8 cellular contexts compared by ENCODE assay signal in the genomic region with DNA sequence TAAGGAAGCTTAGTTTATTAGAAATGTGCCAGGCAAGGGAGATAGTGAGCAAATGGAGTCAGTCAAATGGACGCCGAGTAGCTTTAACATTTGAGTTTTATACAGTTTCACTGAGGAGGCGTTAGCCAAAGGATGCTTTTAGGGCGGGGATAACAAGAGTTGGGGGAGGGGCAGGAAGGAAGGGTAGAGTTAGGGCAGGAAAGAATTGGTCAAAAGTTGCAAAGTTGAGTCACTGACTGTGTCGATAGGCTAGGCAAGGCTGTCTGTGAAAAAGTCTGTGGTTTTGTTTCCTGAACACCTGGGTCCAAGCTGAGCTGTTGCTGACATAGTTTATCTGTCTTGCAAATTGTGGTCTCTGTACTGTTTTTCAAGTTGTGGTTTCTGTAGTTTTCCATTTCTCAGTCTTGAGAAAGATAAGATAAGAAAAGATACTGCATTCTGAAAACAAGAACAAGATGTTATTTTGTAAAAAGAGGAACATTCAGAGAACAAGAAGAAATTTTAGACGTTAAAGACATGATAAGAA.
DNase-seq lines count a peak whose midpoint lies in the region; ATAC-seq and TF ChIP-seq lines count a peak whose summit lies in the region.

No MANE protein-coding gene starts in this region.

- peak overlapping the region; percentile 99 for H3K27ac Mint-ChIP-seq in activated T-helper 1 cell treated with anti-CD3 and anti-CD28 coated beads, Interleukin-12 subunit alpha, Interleukin-12 subunit beta, Interleukin-2, Interleukin-4 antibody, amounts not matched to agents 30 ng/mL and 10 ng/mL and 1 ng/mL, durations not matched to agents 14 hours and 24 hours and 36 hours
- H3K27ac Mint-ChIP-seq in immature natural killer cell (peak overlapping the region; percentile 97 to 99 (median 98)), HFFc6 (no peak overlapping the region)

- peak; percentile 99 for ATAC-seq in HG02642 (IDR thresholded peaks at IDR 0.05; ENCODE audit: poor library complexity, unreplicated experiment)

- in situ Hi-C loops in GM13977 (cut with MboI; ENCODE audit: low pct_unique_long_range_greater_than_20kb, low sequenced_read_pairs, unreplicated experiment), result no loop called here

- TF ChIP-seq CTCF in GM13977 (IDR thresholded peaks at IDR 0.05; ENCODE audit: extremely low read depth, insufficient read depth, missing control alignments), result no peak
- TF ChIP-seq CTCF in HFFc6 (IDR thresholded peaks at IDR 0.05), result no peak

- intact Hi-C loops in activated T-helper 1 cell treated with anti-CD3 and anti-CD28 coated beads, Interleukin-12 subunit alpha, Interleukin-12 subunit beta, Interleukin-2, Interleukin-4 antibody, amounts not matched to agents 30 ng/mL and 10 ng/mL and 1 ng/mL, durations not matched to agents 14 hours and 24 hours and 36 hours (cut with micrococcal nuclease), result loop anchor here (1.0 to 10.0 kb wide), 14 partner anchors 21 to 572 kb away; partner anchors contain the start of genes AMN1, BICD1, ETFBKMT and RESF1

- H3K9me3 Mint-ChIP-seq in activated T-helper 1 cell treated with anti-CD3 and anti-CD28 coated beads, Interleukin-12 subunit alpha, Interleukin-12 subunit beta, Interleukin-2, Interleukin-4 antibody, amounts not matched to agents 30 ng/mL and 10 ng/mL and 1 ng/mL, durations not matched to agents 14 hours and 24 hours and 36 hours, result peaks cover 65% of the 10 kb centered on the region
- peaks cover 13 to 37% (median 22%) of the 10 kb centered on the region in 6 donors for H3K9me3 Mint-ChIP-seq in immature natural killer cell
- no peaks in the 10 kb centered on the region for H3K9me3 Mint-ChIP-seq in HFFc6

- H3K4me1 Mint-ChIP-seq in activated T-helper 1 cell treated with anti-CD3 and anti-CD28 coated beads, Interleukin-12 subunit alpha, Interleukin-12 subunit beta, Interleukin-2, Interleukin-4 antibody, amounts not matched to agents 30 ng/mL and 10 ng/mL and 1 ng/mL, durations not matched to agents 14 hours and 24 hours and 36 hours (ENCODE audit: low read depth), result peaks cover 51% of the 10 kb centered on the region
- H3K4me1 Mint-ChIP-seq in immature natural killer cell, result peaks cover 80 to 85% of the 10 kb centered on the region in 2 donors
- H3K4me1 Mint-ChIP-seq in HFFc6 (ENCODE audit: low read depth), result peaks cover 21% of the 10 kb centered on the region

- peaks cover 56% of the 10 kb centered on the region for H3K36me3 Mint-ChIP-seq in activated T-helper 1 cell treated with anti-CD3 and anti-CD28 coated beads, Interleukin-12 subunit alpha, Interleukin-12 subunit beta, Interleukin-2, Interleukin-4 antibody, amounts not matched to agents 30 ng/mL and 10 ng/mL and 1 ng/mL, durations not matched to agents 14 hours and 24 hours and 36 hours (ENCODE audit: low read depth)
- H3K36me3 Mint-ChIP-seq in immature natural killer cell (peaks cover 12 to 27% (median 20%) of the 10 kb centered on the region in 3 donors), HFFc6 (ENCODE audit: low read depth) (no peaks in the 10 kb centered on the region)

- DNase-seq in GM13977 (ENCODE audit: low spot score) (peak; percentile 87), NOMO-1 treated with dmso at 0.1 percent for 144 hours (lab: John Stamatoyannopoulos, UW; ENCODE audit: unreplicated experiment) (peak; percentile 77), immature natural killer cell (peak; percentile 95 to 97 (median 96)), HFFc6 (no peak), NCI-H2107 treated with DMSO at 0.1 percent for 48 hours (lab: John Stamatoyannopoulos, UW; ENCODE audit: unreplicated experiment) (no peak)
- peak; percentile 88 for DNase-seq in activated T-helper 1 cell treated with anti-CD3 and anti-CD28 coated beads, Interleukin-12 subunit alpha, Interleukin-12 subunit beta, Interleukin-2, Interleukin-4 antibody, amounts not matched to agents 30 ng/mL and 10 ng/mL and 1 ng/mL, durations not matched to agents 14 hours and 24 hours and 36 hours (ENCODE audit: low spot score)
- peak; percentile 66 to 77 for DNase-seq in stimulated activated CD8-positive, alpha-beta memory T cell treated with anti-CD3 and anti-CD28 coated beads, Interleukin-4, amount 100 ng/mL, for 4 hours (ENCODE audit: low read depth in 2 of 2, low spot score in 1 of 2)

- peak overlapping the region; percentile 73 for H3K4me3 Mint-ChIP-seq in activated T-helper 1 cell treated with anti-CD3 and anti-CD28 coated beads, Interleukin-12 subunit alpha, Interleukin-12 subunit beta, Interleukin-2, Interleukin-4 antibody, amounts not matched to agents 30 ng/mL and 10 ng/mL and 1 ng/mL, durations not matched to agents 14 hours and 24 hours and 36 hours
- peak overlapping the region; percentile 76 to 90 (median 87) for H3K4me3 Mint-ChIP-seq in immature natural killer cell
- H3K4me3 Mint-ChIP-seq in HFFc6, result no peak overlapping the region

- no peaks in the 10 kb centered on the region for H3K27me3 Mint-ChIP-seq in activated T-helper 1 cell treated with anti-CD3 and anti-CD28 coated beads, Interleukin-12 subunit alpha, Interleukin-12 subunit beta, Interleukin-2, Interleukin-4 antibody, amounts not matched to agents 30 ng/mL and 10 ng/mL and 1 ng/mL, durations not matched to agents 14 hours and 24 hours and 36 hours (ENCODE audit: insufficient read depth)
- H3K27me3 Mint-ChIP-seq in immature natural killer cell (ENCODE audit: low read depth in 3 of 3), result peaks cover 22 to 29% (median 29%) of the 10 kb centered on the region in 3 donors
- H3K27me3 Mint-ChIP-seq in HFFc6 (ENCODE audit: insufficient read depth), result peaks cover 6% of the 10 kb centered on the region

Comparison
In these comparisons a context has a peak if more than half of its experiments do, and no peak if none do; other contexts are left out.
1. DNase-seq: peak in GM13977 (single experiment), NOMO-1 treated with dmso at 0.1 percent for 144 hours (single experiment), activated T-helper 1 cell treated with anti-CD3 and anti-CD28 coated beads, Interleukin-12 subunit alpha, Interleukin-12 subunit beta, Interleukin-2, Interleukin-4 antibody, amounts not matched to agents 30 ng/mL and 10 ng/mL and 1 ng/mL, durations not matched to agents 14 hours and 24 hours and 36 hours (single experiment), immature natural killer cell (3 of 3) and stimulated activated CD8-positive, alpha-beta memory T cell treated with anti-CD3 and anti-CD28 coated beads, Interleukin-4, amount 100 ng/mL, for 4 hours (2 of 2); none in HFFc6 (single experiment) and NCI-H2107 treated with DMSO at 0.1 percent for 48 hours (single experiment).